8 cellular contexts compared by ENCODE assay signal in genomic region chr17:62109378-62109902, GRCh38. TPM values are rescaled to one million over a fixed set of nuclear protein-coding genes. Genes with fewer than 3 reads are reported as not detected.
DNase-seq lines count a peak whose midpoint lies in the region; ATAC-seq and TF ChIP-seq lines count a peak whose summit lies in the region.

No MANE protein-coding gene starts in this region.

- no peak overlapping the region for H3K27ac Mint-ChIP-seq in CD8-positive, alpha-beta memory T cell
- H3K27ac Mint-ChIP-seq in endothelial cell (ENCODE audit: unreplicated experiment) = no peak overlapping the region

- no peaks in the 10 kb centered on the region for H3K27me3 ChIP-seq in CD8-positive, alpha-beta memory T cell (ENCODE audit: insufficient read depth, low read length, poor library complexity, severe bottlenecking)

- CTCF ChIA-PET in CD8-positive, alpha-beta memory T cell (lab: Charles Lee) = interaction anchor here (1.2 to 1.3 kb wide), 2 partner anchors 168 to 697 kb away, joined by 3 read pairs; no protein-coding TSS in a partner anchor

- peaks cover 6% of the 10 kb centered on the region in 2 donors for H3K27me3 Mint-ChIP-seq in CD8-positive, alpha-beta memory T cell
- H3K27me3 Mint-ChIP-seq in endothelial cell (ENCODE audit: unreplicated experiment) = no peaks in the 10 kb centered on the region

- peaks cover 0 to 2% (median 0%) of the 10 kb centered on the region in 3 donors for H3K36me3 Mint-ChIP-seq in CD8-positive, alpha-beta memory T cell
- H3K36me3 Mint-ChIP-seq in endothelial cell (ENCODE audit: low read depth, unreplicated experiment) = no peaks in the 10 kb centered on the region

- no peaks in the 10 kb centered on the region for H3K9me3 ChIP-seq in CD8-positive, alpha-beta memory T cell (ENCODE audit: low read length)

- H3K4me3 ChIP-seq in CD8-positive, alpha-beta memory T cell (ENCODE audit: low read length) = no peak overlapping the region

- H3K9me3 Mint-ChIP-seq in CD8-positive, alpha-beta memory T cell = no peaks in the 10 kb centered on the region
- no peaks in the 10 kb centered on the region for H3K9me3 Mint-ChIP-seq in endothelial cell (ENCODE audit: unreplicated experiment)

- no peak overlapping the region for H3K4me3 Mint-ChIP-seq in CD8-positive, alpha-beta memory T cell
- no peak overlapping the region for H3K4me3 Mint-ChIP-seq in endothelial cell (ENCODE audit: unreplicated experiment)

- ATAC-seq in GM19023 (IDR thresholded peaks at IDR 0.05; ENCODE audit: unreplicated experiment) (peak; percentile 98), HG03097 (IDR thresholded peaks at IDR 0.05; ENCODE audit: low FRiP score, unreplicated experiment) (peak; percentile 98)

- H3K4me1 Mint-ChIP-seq in CD8-positive, alpha-beta memory T cell = no peaks in the 10 kb centered on the region
- H3K4me1 Mint-ChIP-seq in endothelial cell (ENCODE audit: unreplicated experiment) = no peaks in the 10 kb centered on the region

- H3K27ac ChIP-seq in CD8-positive, alpha-beta memory T cell (ENCODE audit: low read depth, low read length) = no peak overlapping the region

- peak; percentile 38 for TF ChIP-seq CTCF in endothelial cell (IDR thresholded peaks at IDR 0.05; ENCODE audit: unreplicated experiment)

- no peaks in the 10 kb centered on the region for H3K4me1 ChIP-seq in CD8-positive, alpha-beta memory T cell (ENCODE audit: insufficient read depth, low read length)

- no peaks in the 10 kb centered on the region for H3K36me3 ChIP-seq in CD8-positive, alpha-beta memory T cell (ENCODE audit: insufficient read depth, low read length)

- POLR2A ChIA-PET in CD8-positive, alpha-beta memory T cell (lab: Charles Lee) = no interaction called here

- DNase-seq in CD8-positive, alpha-beta memory T cell = peak; percentile 6 to 54 (median 26)
- DNase-seq in NCI-H2196 treated with DMSO at 0.1 percent for 48 hours (lab: John Stamatoyannopoulos, UW; ENCODE audit: unreplicated experiment) (peak; percentile 41), endothelial cell (ENCODE audit: low spot score) (peak; percentile 54), non-pigmented ciliary epithelial cell (ENCODE audit: low read depth) (peak; percentile 55), NCI-H128 (lab: John Stamatoyannopoulos, UW; ENCODE audit: unreplicated experiment) (no peak)
- peak; percentile 40 for DNase-seq in activated CD4-positive, CD25-positive, alpha-beta regulatory T cell treated with anti-CD3 and anti-CD28 coated beads, Interleukin-2, amount 50 U/mL, for 72 hours

RNA-seq across cellular contexts. Expression of gene MED13, which starts 44.4 kb away (rescaled TPM):
- 10 to 100 TPM; 61.2 to 63.3 TPM for total RNA-seq in CD8-positive, alpha-beta memory T cell
- 3.4 TPM for polyA plus RNA-seq in CD8-positive, alpha-beta memory T cell
- 51.4 TPM for total RNA-seq in endothelial cell (ENCODE audit: unreplicated experiment)
